8 cellular contexts compared by ENCODE assay signal in genomic region chr2:98730851-98731708, GRCh38. TPM values are rescaled to one million over a fixed set of nuclear protein-coding genes. Genes with fewer than 3 reads are reported as not detected.
DNase-seq lines count a peak whose midpoint lies in the region; ATAC-seq and TF ChIP-seq lines count a peak whose summit lies in the region.

MGAT4A (minus strand) TSS chr2:98731132; CDS start chr2:98726332, 4,800 bp downstream.

- H3K27ac Mint-ChIP-seq in neural crest cell (ENCODE audit: unreplicated experiment) = peak within 1 kb of the TSS; percentile 78

- peak within 1 kb of the TSS; percentile 93 for H3K4me3 Mint-ChIP-seq in neural crest cell

- intact Hi-C loops in PC-3 (cut with micrococcal nuclease) = loop anchor here (2.0 to 5.0 kb wide), 3 partner anchors 62 to 336 kb away; no protein-coding TSS in a partner anchor
- intact Hi-C loops in stomach (cut with DNase I; ENCODE audit: low total_unique reads) = no loop called here

- H3K4me1 ChIP-seq in PC-3 (ENCODE audit: insufficient read depth, low read length) (peaks cover 26% of the 10 kb centered on the region), stomach (peaks cover 22 to 65% (median 41%) of the 10 kb centered on the region in 4 donors)

- peaks cover 47% of the 10 kb centered on the region for H3K27me3 Mint-ChIP-seq in neural crest cell (ENCODE audit: low read depth)

- no peak for TF ChIP-seq CTCF in AG10803 (conservative IDR thresholded peaks at IDR 0.05; ENCODE audit: low read length)
- TF ChIP-seq CTCF in PC-3 (conservative IDR thresholded peaks at IDR 0.05; ENCODE audit: low read depth, low read length) = no peak
- TF ChIP-seq CTCF in fibroblast of pulmonary artery (IDR thresholded peaks at IDR 0.05; ENCODE audit: low read length, missing control alignments) = no peak
- TF ChIP-seq CTCF in neural crest cell (conservative IDR thresholded peaks at IDR 0.05) = peak; percentile 25
- no peak for TF ChIP-seq CTCF in stomach (IDR thresholded peaks at IDR 0.05)

- H3K9me3 Mint-ChIP-seq in neural crest cell = no peaks in the 10 kb centered on the region

- TF ChIP-seq EP300 in stomach (IDR thresholded peaks at IDR 0.05) = no peak

- H3K4me3 ChIP-seq in AG10803 (ENCODE audit: low read length) (peak within 1 kb of the TSS; percentile 44), PC-3 (ENCODE audit: low read length) (peak within 1 kb of the TSS; percentile 77), fibroblast of pulmonary artery (replicated peaks; ENCODE audit: low read depth, low read length) (peak within 1 kb of the TSS; percentile 44), stomach (peak within 1 kb of the TSS; percentile 84 to 89 (median 86))

- no TSS peak for BruUV-seq in PC-3 (replicated peaks; lab: Mats Ljungman, UMichigan)

- CTCF ChIA-PET in PC-3 (lab: Charles Lee) = interaction anchor here (0.6 kb wide), 5 partner anchors 16 to 249 kb away, joined by 3 to 5 read pairs (median 3); no protein-coding TSS in a partner anchor

- no peaks in the 10 kb centered on the region for H3K9me2 ChIP-seq in PC-3 (replicated peaks; ENCODE audit: low read length)

- ATAC-seq in GM18861 (IDR thresholded peaks at IDR 0.05; ENCODE audit: unreplicated experiment) = peak; percentile 57
- ATAC-seq in HG03097 (IDR thresholded peaks at IDR 0.05; ENCODE audit: low FRiP score, unreplicated experiment) = peak; percentile 75
- ATAC-seq in PC-3 = peak; percentile 75

- H3K9me3 ChIP-seq in PC-3 (ENCODE audit: low read length) (no peaks in the 10 kb centered on the region), stomach (no peaks in the 10 kb centered on the region)

- peak within 1 kb of the TSS; percentile 96 for H3K4me2 ChIP-seq in PC-3 (ENCODE audit: low read length)

- 0 to 1% (median 1%) methylated on average over 8 to 124 of the region's 133 CpGs for WGBS in stomach, 5 donors

- no peaks in the 10 kb centered on the region for H3K36me3 Mint-ChIP-seq in neural crest cell (ENCODE audit: low read depth)

- H4K20me1 ChIP-seq in PC-3 (ENCODE audit: low read length) = no peaks in the 10 kb centered on the region

- peak; percentile 11 for DNase-seq in AG10803 (ENCODE audit: low read depth)
- peak; percentile 59 for DNase-seq in PC-3
- peak; percentile 47 to 79 for DNase-seq in activated T-helper 1 cell treated with anti-CD3 and anti-CD28 coated beads, Interleukin-2, amount 50 U/mL, for 16 hours (ENCODE audit: low read depth in 1 of 2, low spot score in 1 of 2)
- peak; percentile 27 for DNase-seq in fibroblast of pulmonary artery (ENCODE audit: low read depth)
- peak; percentile 47 for DNase-seq in neural crest cell (ENCODE audit: low read depth, low spot score)
- peak; percentile 82 for DNase-seq in stomach

- H3K79me2 ChIP-seq in PC-3 (ENCODE audit: low read length) = 0 out of 2 replicates have a peak, but pooled peaks cover 6% of the 10 kb centered on the region

- no peaks in the 10 kb centered on the region for H3K27me3 ChIP-seq in PC-3 (ENCODE audit: low read length)
- H3K27me3 ChIP-seq in stomach = no peaks in the 10 kb centered on the region

- peaks cover 20% of the 10 kb centered on the region for H3K4me1 Mint-ChIP-seq in neural crest cell

- H3K36me3 ChIP-seq in PC-3 (ENCODE audit: low read depth, low read length) = no peaks in the 10 kb centered on the region
- peaks cover 0 to 3% (median 0%) of the 10 kb centered on the region in 4 donors for H3K36me3 ChIP-seq in stomach

- POLR2A ChIA-PET in PC-3 (lab: Charles Lee; ENCODE audit: unreplicated experiment) = interaction anchor here (0.5 to 0.7 kb wide), 4 partner anchors 73 to 106 kb away, joined by 3 to 6 read pairs (median 4); no protein-coding TSS in a partner anchor

- no peak for TF ChIP-seq POLR2A in stomach (IDR thresholded peaks at IDR 0.05)

- H3K27ac ChIP-seq in PC-3 (ENCODE audit: low read length) (no peak within 1 kb of the TSS), stomach (peak within 1 kb of the TSS; percentile 88 to 99 (median 94))

- H2AFZ ChIP-seq in PC-3 (ENCODE audit: low read length) = peak within 1 kb of the TSS; percentile 79

- no peaks in the 10 kb centered on the region for H3F3A ChIP-seq in PC-3 (ENCODE audit: low read length, unreplicated experiment)

- peak within 1 kb of the TSS; percentile 53; the same call in 1 of the 2 replicates for H3K9ac ChIP-seq in PC-3 (ENCODE audit: low read length)

RNA-seq across cellular contexts. Expression of gene MGAT4A, which starts in this region (rescaled TPM):
- total RNA-seq in PC-3 (2014; rRNA removed) (1.7 and 6.1 TPM in 2 replicates), neural crest cell (11.5 and 12.2 TPM in 2 replicates), stomach (10 to 100 TPM in 4 of 5 donors, 1 to 10 TPM in 1; 7.6 to 81.1 (median 37.5) TPM)
- polyA plus RNA-seq in stomach = 1 to 10 TPM; 4.8 to 7.4 (median 6.0) TPM

Comparison
In these comparisons a context has a peak if more than half of its experiments do, and no peak if none do; other contexts are left out.
1. DNase-seq: peak in every context shown above with its lines; median percentile 82 in stomach; 63 in activated T-helper 1 cell treated with anti-CD3 and anti-CD28 coated beads, Interleukin-2, amount 50 U/mL, for 16 hours; 59 in PC-3; 47 in neural crest cell; 27 in fibroblast of pulmonary artery; 11 in AG10803.